10 cellular contexts compared by ENCODE assay signal in genomic region chr2:197197808-197198409, GRCh38.
DNase-seq lines count a peak whose midpoint lies in the region; ATAC-seq, FAIRE-seq and TF ChIP-seq lines count a peak whose summit lies in the region.
"Had no signal": no experiment of that assay in that cellular context is flagged by ENCODE, and none has a peak within 500 bp of the region (broad histone marks: within the 10 kb centered on the region; RNA-seq: fewer than 3 reads in every experiment).

No MANE protein-coding gene starts in this region.

- intact Hi-C loops in CD4-positive, alpha-beta T cell (cut with DNase I, micrococcal nuclease) = loop anchor here in 1 of 2 experiments (1.0 to 10.0 kb wide), 5 partner anchors 8 to 1023 kb away; partner anchors contain the start of gene STK17B
- intact Hi-C loops in left colon (cut with DNase I, micrococcal nuclease) = loop anchor here in 1 of 2 donors (10.0 kb wide), 1 partner anchor 107 kb away; no protein-coding TSS in a partner anchor

- H3K4me3 Mint-ChIP-seq in CD4-positive, alpha-beta T cell = peak overlapping the region; percentile 89
- peak overlapping the region; percentile 82 for H3K4me3 Mint-ChIP-seq in activated naive CD8-positive, alpha-beta T cell treated with anti-CD3 and anti-CD28 coated beads, Interleukin-2, amount 10 ng/mL, durations not matched to agents 7 days and 5 days
- H3K4me3 Mint-ChIP-seq in nephron = no peak overlapping the region
- no peak overlapping the region for H3K4me3 Mint-ChIP-seq in chondrocyte (ENCODE audit: unreplicated experiment)

- no peaks in the 10 kb centered on the region for H3K9me3 Mint-ChIP-seq in CD4-positive, alpha-beta T cell
- H3K9me3 Mint-ChIP-seq in activated naive CD8-positive, alpha-beta T cell treated with anti-CD3 and anti-CD28 coated beads, Interleukin-2, amount 10 ng/mL, durations not matched to agents 7 days and 5 days = peaks cover 2% of the 10 kb centered on the region
- H3K9me3 Mint-ChIP-seq in nephron = no peaks in the 10 kb centered on the region
- no peaks in the 10 kb centered on the region for H3K9me3 Mint-ChIP-seq in chondrocyte (ENCODE audit: low read depth)

- FAIRE-seq in GM19239 (lab: Jason Lieb, UNC) = peak; percentile 85
- FAIRE-seq: endothelial cell of umbilical vein had no signal

- no peaks in the 10 kb centered on the region for H3K27me3 ChIP-seq in CD4-positive, alpha-beta T cell (ENCODE audit: control insufficient read depth, insufficient read depth, low read length)

- H3K4me1 Mint-ChIP-seq in CD4-positive, alpha-beta T cell (ENCODE audit: low read depth) = peaks cover 84% of the 10 kb centered on the region
- peaks cover 74% of the 10 kb centered on the region for H3K4me1 Mint-ChIP-seq in activated naive CD8-positive, alpha-beta T cell treated with anti-CD3 and anti-CD28 coated beads, Interleukin-2, amount 10 ng/mL, durations not matched to agents 7 days and 5 days
- peaks cover 56% of the 10 kb centered on the region for H3K4me1 Mint-ChIP-seq in nephron
- H3K4me1 Mint-ChIP-seq in chondrocyte (ENCODE audit: low read depth) = peaks cover 52% of the 10 kb centered on the region

- ATAC-seq in CD4-positive, alpha-beta T cell (ENCODE audit: poor library complexity) = peak; percentile 7
- peak; percentile 18 for ATAC-seq in activated naive CD8-positive, alpha-beta T cell treated with anti-CD3 and anti-CD28 coated beads, Interleukin-2, amount 10 ng/mL, durations not matched to agents 7 days and 5 days (ENCODE audit: low read depth)
- ATAC-seq in HG03457 (IDR thresholded peaks at IDR 0.05; ENCODE audit: unreplicated experiment) = no peak
- no peak for ATAC-seq in left colon

- H3K27ac Mint-ChIP-seq in CD4-positive, alpha-beta T cell = peak overlapping the region; percentile 98
- H3K27ac Mint-ChIP-seq in activated naive CD8-positive, alpha-beta T cell treated with anti-CD3 and anti-CD28 coated beads, Interleukin-2, amount 10 ng/mL, durations not matched to agents 7 days and 5 days = peak overlapping the region; percentile 92
- H3K27ac Mint-ChIP-seq in nephron (peak overlapping the region; percentile 52 to 63 (median 59)), chondrocyte (ENCODE audit: unreplicated experiment) (no peak overlapping the region)

- peak overlapping the region; percentile 84 for H3K27ac ChIP-seq in CD4-positive, alpha-beta T cell (ENCODE audit: low read depth, low read length)

- no peaks in the 10 kb centered on the region for H3K27me3 Mint-ChIP-seq in CD4-positive, alpha-beta T cell
- H3K27me3 Mint-ChIP-seq in activated naive CD8-positive, alpha-beta T cell treated with anti-CD3 and anti-CD28 coated beads, Interleukin-2, amount 10 ng/mL, durations not matched to agents 7 days and 5 days = no peaks in the 10 kb centered on the region
- H3K27me3 Mint-ChIP-seq in nephron (ENCODE audit: low read depth) (no peaks in the 10 kb centered on the region), chondrocyte (ENCODE audit: low read depth) (no peaks in the 10 kb centered on the region)

- H3K36me3 Mint-ChIP-seq in CD4-positive, alpha-beta T cell (ENCODE audit: low read depth) = peaks cover 34% of the 10 kb centered on the region
- peaks cover 23% of the 10 kb centered on the region for H3K36me3 Mint-ChIP-seq in activated naive CD8-positive, alpha-beta T cell treated with anti-CD3 and anti-CD28 coated beads, Interleukin-2, amount 10 ng/mL, durations not matched to agents 7 days and 5 days
- H3K36me3 Mint-ChIP-seq in nephron (ENCODE audit: low read depth) (no peaks in the 10 kb centered on the region), chondrocyte (ENCODE audit: low read depth) (no peaks in the 10 kb centered on the region)

- no peaks in the 10 kb centered on the region for H3K9me3 ChIP-seq in CD4-positive, alpha-beta T cell (ENCODE audit: control insufficient read depth, low read length)

- DNase-seq in CD4-positive, alpha-beta T cell = no peak
- DNase-seq in GM19239 (ENCODE audit: insufficient read length, low spot score) (no peak), NCI-H82 treated with DMSO at 0.1 percent for 48 hours (lab: John Stamatoyannopoulos, UW; ENCODE audit: unreplicated experiment) (no peak), chondrocyte (ENCODE audit: low spot score) (no peak), left colon (no peak)
- no peak for DNase-seq in activated naive CD8-positive, alpha-beta T cell treated with anti-CD3 and anti-CD28 coated beads, Interleukin-2, amount 10 ng/mL, durations not matched to agents 7 days and 5 days
- DNase-seq: NCI-H2081 had no signal

- POLR2A ChIA-PET in CD4-positive, alpha-beta T cell (lab: Charles Lee) = interaction anchor here (0.8 to 29.8 kb wide), 28 partner anchors 8 to 130 kb away, joined by 3 to 754 read pairs (median 10); partner anchors contain the start of gene ANKRD44
- POLR2A ChIA-PET in activated naive CD8-positive, alpha-beta T cell treated with anti-CD3 and anti-CD28 coated beads, Interleukin-2, amount 10 ng/mL, durations not matched to agents 7 days and 5 days (lab: Charles Lee) = interaction anchor here (1.0 to 3.1 kb wide), 11 partner anchors 8 to 113 kb away, joined by 3 to 94 read pairs (median 9); partner anchors contain the start of gene ANKRD44

- CTCF ChIA-PET in CD4-positive, alpha-beta T cell (lab: Charles Lee) = interaction anchor here (0.7 to 2.0 kb wide), 4 partner anchors 55 to 113 kb away, joined by 3 to 11 read pairs (median 6); partner anchors contain the start of gene ANKRD44

- no peak for TF ChIP-seq CTCF in CD4-positive, alpha-beta T cell (IDR thresholded peaks at IDR 0.05)
- TF ChIP-seq CTCF in nephron (IDR thresholded peaks at IDR 0.05; ENCODE audit: unreplicated experiment in 3 of 3) = no peak
- TF ChIP-seq CTCF in chondrocyte (IDR thresholded peaks at IDR 0.05) = no peak

Comparison
In these comparisons a context has a peak if more than half of its experiments do, and no peak if none do; other contexts are left out.
1. ATAC-seq: peak in CD4-positive, alpha-beta T cell (single experiment) and activated naive CD8-positive, alpha-beta T cell treated with anti-CD3 and anti-CD28 coated beads, Interleukin-2, amount 10 ng/mL, durations not matched to agents 7 days and 5 days (single experiment); none in HG03457 (single experiment) and left colon (single experiment).
2. H3K4me3 Mint-ChIP-seq: peak in CD4-positive, alpha-beta T cell (single experiment) and activated naive CD8-positive, alpha-beta T cell treated with anti-CD3 and anti-CD28 coated beads, Interleukin-2, amount 10 ng/mL, durations not matched to agents 7 days and 5 days (single experiment); none in nephron (0 of 3) and chondrocyte (single experiment).